In the genomic region with DNA sequence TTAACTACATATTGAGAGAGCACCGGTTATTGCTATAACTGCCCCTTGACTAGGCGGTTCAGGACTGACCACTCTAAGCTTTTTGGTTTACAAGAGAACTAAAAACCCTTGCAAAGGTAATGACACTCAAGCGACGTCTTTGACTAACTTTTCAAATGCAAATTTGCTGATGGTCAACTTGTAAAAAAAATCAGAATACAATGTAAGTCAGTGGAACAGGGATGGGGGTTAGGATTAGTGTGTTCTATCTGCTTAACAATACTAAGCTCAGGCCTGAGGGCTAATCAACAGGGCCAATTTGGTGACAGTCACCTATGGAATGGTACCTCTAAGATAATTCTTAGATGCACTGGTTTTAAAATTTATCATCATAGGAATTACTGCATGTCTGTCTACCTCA, we compare ENCODE assay signal across 15 cellular contexts. TPM values are rescaled to one million over a fixed set of nuclear protein-coding genes. Genes with fewer than 3 reads are reported as not detected.
DNase-seq lines count a peak whose midpoint lies in the region; ATAC-seq and TF ChIP-seq lines count a peak whose summit lies in the region.
"Had no signal": no experiment of that assay in that cellular context is flagged by ENCODE, and none has a peak within 500 bp of the region (broad histone marks: within the 10 kb centered on the region; RNA-seq: fewer than 3 reads in every experiment).

No MANE protein-coding gene starts in this region.

- H3K4me1 ChIP-seq in iPS-20b (ENCODE audit: insufficient read depth, low read length) (peaks cover 14% of the 10 kb centered on the region), heart right ventricle (peaks cover 0 to 53% (median 24%) of the 10 kb centered on the region in 9 donors)
- H3K4me1 ChIP-seq: A549, BE2C had no signal

- peak; percentile 71 for ATAC-seq in WTC11
- ATAC-seq in heart right ventricle, result no peak
- no peak for ATAC-seq in stimulated activated naive B cell treated with anti-CD40 and anti-IgM and Interleukin-4, amounts not matched to agents 10 μg/mL and 1 μg/mL and 100 μg/mL, for 72 hours (replicated peaks)
- ATAC-seq: A549 had no signal

- H3K4me3 ChIP-seq in H7 (ENCODE audit: insufficient read depth, low read depth, low read length) (no peak overlapping the region), iPS-20b (ENCODE audit: low read length) (peak overlapping the region; percentile 33; the same call in 1 of the 2 replicates), heart right ventricle (no peak overlapping the region)
- H3K4me3 ChIP-seq: A549 had no signal

- POLR2A ChIA-PET in WTC11 (lab: Charles Lee), result no interaction called here

- DNase-seq in H7, result peak; percentile 55
- DNase-seq in WTC11 (ENCODE audit: low spot score), result no peak
- no peak for DNase-seq in type B pancreatic cell (ENCODE audit: extremely low spot score, unreplicated experiment)
- DNase-seq in heart right ventricle, result no peak
- no peak for DNase-seq in COLO829 (ENCODE audit: low spot score)
- DNase-seq in stimulated activated naive B cell treated with anti-CD40 and anti-IgM and Interleukin-4, amounts not matched to agents 10 μg/mL and 1 μg/mL and 100 μg/mL, for 72 hours, result no peak
- DNase-seq: BE2C; CD4-positive, alpha-beta memory T cell; DND-41; GF-D8; H9 had no signal

- H3K9me3 ChIP-seq in iPS-20b (ENCODE audit: insufficient read depth, low read depth, low read length), result no peaks in the 10 kb centered on the region
- H3K9me3 ChIP-seq in heart right ventricle, result no peaks in the 10 kb centered on the region
- H3K9me3 ChIP-seq: A549, BE2C, Caco-2 had no signal

- H3K36me3 Mint-ChIP-seq in WTC11 (peaks cover 18% of the 10 kb centered on the region), type B pancreatic cell (peaks cover 36% of the 10 kb centered on the region)
- peaks cover 40 to 58% of the 10 kb centered on the region in 2 donors for H3K36me3 Mint-ChIP-seq in stimulated activated naive B cell treated with anti-CD40 and anti-IgM and Interleukin-4, amounts not matched to agents 10 μg/mL and 1 μg/mL and 100 μg/mL, for 72 hours

- H3K9ac ChIP-seq in iPS-20b (ENCODE audit: low read depth, low read length), result no peak overlapping the region

- no peak overlapping the region for H3K27ac ChIP-seq in iPS-20b (ENCODE audit: low read length)
- no peak overlapping the region for H3K27ac ChIP-seq in heart right ventricle
- H3K27ac ChIP-seq: A549, C4-2B had no signal

- WGBS in heart right ventricle, 2 donors, result 71 to 74% methylated on average over 4 of the region's 4 CpGs

- peaks cover 19% of the 10 kb centered on the region for H3K27me3 Mint-ChIP-seq in WTC11 (ENCODE audit: low read depth)
- no peaks in the 10 kb centered on the region for H3K27me3 Mint-ChIP-seq in type B pancreatic cell
- H3K27me3 Mint-ChIP-seq in stimulated activated naive B cell treated with anti-CD40 and anti-IgM and Interleukin-4, amounts not matched to agents 10 μg/mL and 1 μg/mL and 100 μg/mL, for 72 hours, result no peaks in the 10 kb centered on the region
- H3K27me3 Mint-ChIP-seq: CD4-positive, alpha-beta memory T cell had no signal

- H3K4me3 Mint-ChIP-seq in WTC11 (no peak overlapping the region; the same call in 1 of the 2 replicates), type B pancreatic cell (no peak overlapping the region)
- H3K4me3 Mint-ChIP-seq in stimulated activated naive B cell treated with anti-CD40 and anti-IgM and Interleukin-4, amounts not matched to agents 10 μg/mL and 1 μg/mL and 100 μg/mL, for 72 hours, result no peak overlapping the region
- H3K4me3 Mint-ChIP-seq: CD4-positive, alpha-beta memory T cell had no signal

- intact Hi-C loops in heart right ventricle (cut with DNase I), result loop anchor here in 1 of 10 donors (10.0 kb wide), 1 partner anchor 1706 kb away; no protein-coding TSS in a partner anchor

- H3K27ac Mint-ChIP-seq in WTC11, result no peak overlapping the region
- peak overlapping the region; percentile 5 for H3K27ac Mint-ChIP-seq in type B pancreatic cell
- H3K27ac Mint-ChIP-seq in stimulated activated naive B cell treated with anti-CD40 and anti-IgM and Interleukin-4, amounts not matched to agents 10 μg/mL and 1 μg/mL and 100 μg/mL, for 72 hours, result no peak overlapping the region
- H3K27ac Mint-ChIP-seq: H9 had no signal

- no peak for TF ChIP-seq CTCF in WTC11 (IDR thresholded peaks at IDR 0.05)
- no peak for TF ChIP-seq CTCF in type B pancreatic cell (conservative IDR thresholded peaks at IDR 0.05)
- TF ChIP-seq CTCF in heart right ventricle (IDR thresholded peaks at IDR 0.05), result no peak

- H3K4me1 Mint-ChIP-seq in WTC11 (peaks cover 20% of the 10 kb centered on the region), type B pancreatic cell (ENCODE audit: unreplicated experiment) (peaks cover 13% of the 10 kb centered on the region)
- peaks cover 4 to 9% of the 10 kb centered on the region in 2 donors for H3K4me1 Mint-ChIP-seq in stimulated activated naive B cell treated with anti-CD40 and anti-IgM and Interleukin-4, amounts not matched to agents 10 μg/mL and 1 μg/mL and 100 μg/mL, for 72 hours

- H3K36me3 ChIP-seq in H7 (replicated peaks; ENCODE audit: control insufficient read depth, insufficient read depth, low read length), result no peaks in the 10 kb centered on the region; the same call in none of the 2 replicates
- peaks cover 26% of the 10 kb centered on the region for H3K36me3 ChIP-seq in iPS-20b (ENCODE audit: insufficient read depth, low read depth, low read length)
- peaks cover 0 to 73% (median 17%) of the 10 kb centered on the region in 9 donors for H3K36me3 ChIP-seq in heart right ventricle
- H3K36me3 ChIP-seq: BE2C had no signal

- H3K27me3 ChIP-seq in H7 (ENCODE audit: control insufficient read depth, insufficient read depth, low read length), result no peaks in the 10 kb centered on the region
- no peaks in the 10 kb centered on the region; the same call in 1 of the 2 replicates for H3K27me3 ChIP-seq in iPS-20b (ENCODE audit: insufficient read depth, low read length)
- no peaks in the 10 kb centered on the region for H3K27me3 ChIP-seq in heart right ventricle
- H3K27me3 ChIP-seq: BE2C had no signal

- CTCF ChIA-PET in WTC11 (lab: Charles Lee), result interaction anchor here (0.6 to 1.1 kb wide), 2 partner anchors 22 to 36 kb away, joined by 3 read pairs; no protein-coding TSS in a partner anchor

- H3K9me3 Mint-ChIP-seq in WTC11 (no peaks in the 10 kb centered on the region), type B pancreatic cell (no peaks in the 10 kb centered on the region)
- no peaks in the 10 kb centered on the region for H3K9me3 Mint-ChIP-seq in stimulated activated naive B cell treated with anti-CD40 and anti-IgM and Interleukin-4, amounts not matched to agents 10 μg/mL and 1 μg/mL and 100 μg/mL, for 72 hours
- H3K9me3 Mint-ChIP-seq: H9 had no signal

TF ChIP-seq in WTC11, 78 proteins besides CTCF, POLR2A, EP300 and RAD21:
- TF ChIP-seq, protein P1, sequence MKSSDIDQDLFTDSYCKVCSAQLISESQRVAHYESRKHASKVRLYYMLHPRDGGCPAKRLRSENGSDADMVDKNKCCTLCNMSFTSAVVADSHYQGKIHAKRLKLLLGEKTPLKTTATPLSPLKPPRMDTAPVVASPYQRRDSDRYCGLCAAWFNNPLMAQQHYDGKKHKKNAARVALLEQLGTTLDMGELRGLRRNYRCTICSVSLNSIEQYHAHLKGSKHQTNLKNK (CRISPR knock-in tag; IDR thresholded peaks at IDR 0.05), result peak; percentile 77
- TF ChIP-seq KAT7 (CRISPR knock-in tag; IDR thresholded peaks at IDR 0.05; ENCODE audit: borderline replicate concordance), result no peak

RNA-seq across cellular contexts. Expression of a gene that starts 57.1 kb away (rescaled TPM):
- 0.33 and 2.5 TPM in 2 replicates for total RNA-seq in H7 (2014; rRNA removed; shearing (Covaris generic))
- 0.61 to 0.73 TPM (median 0.64 TPM) in 3 replicates for total RNA-seq in WTC11 (2021)
- total RNA-seq in type B pancreatic cell (ENCODE audit: low replicate concordance), result 1.2 and 2.5 TPM in 2 replicates
- 1 to 10 TPM in 3 of 10 donors, under 1 TPM in 7; 0.42 to 8.7 (median 0.67) TPM for total RNA-seq in heart right ventricle
- 1 to 10 TPM in 1 of 2 donors, under 1 TPM in 1; 0.61 to 1.3 TPM for polyA plus RNA-seq in heart right ventricle
